Comparison of ENCODE assay signal across 10 cellular contexts in genomic region chr2:148876589-148877402, GRCh38. TPM values are rescaled to one million over a fixed set of nuclear protein-coding genes. Genes with fewer than 3 reads are reported as not detected.
DNase-seq lines count a peak whose midpoint lies in the region; ATAC-seq and TF ChIP-seq lines count a peak whose summit lies in the region.
"Had no signal": no experiment of that assay in that cellular context is flagged by ENCODE, and none has a peak within 500 bp of the region (broad histone marks: within the 10 kb centered on the region; RNA-seq: fewer than 3 reads in every experiment).

No MANE protein-coding gene starts in this region.

- CTCF ChIA-PET in A673 (lab: Charles Lee): no interaction called here

- peaks cover 7% of the 10 kb centered on the region for H3K4me1 ChIP-seq in A673 (ENCODE audit: insufficient read depth, low read length, poor library complexity, severe bottlenecking)

- no peaks in the 10 kb centered on the region for H3K9me3 Mint-ChIP-seq in progenitor cell of endocrine pancreas (ENCODE audit: low read depth)

- peaks cover 37% of the 10 kb centered on the region for H3K27me3 ChIP-seq in A673 (replicated peaks; ENCODE audit: insufficient read depth, low read depth, low read length, poor library complexity)

- H3K36me3 Mint-ChIP-seq in progenitor cell of endocrine pancreas (ENCODE audit: insufficient read depth): peaks cover 6% of the 10 kb centered on the region

- H3K27ac Mint-ChIP-seq in progenitor cell of endocrine pancreas: peak overlapping the region; percentile 91

- peaks cover 10% of the 10 kb centered on the region for H3K4me1 Mint-ChIP-seq in progenitor cell of endocrine pancreas (ENCODE audit: low read depth)

- TF ChIP-seq CTCF in progenitor cell of endocrine pancreas (IDR thresholded peaks at IDR 0.05; ENCODE audit: unreplicated experiment): no peak
- no peak for TF ChIP-seq CTCF in A673 (conservative IDR thresholded peaks at IDR 0.05; ENCODE audit: low read depth, low read length)

- intact Hi-C loops in A673 (cut with micrococcal nuclease; ENCODE audit: unreplicated experiment): no loop called here

- peaks cover 22% of the 10 kb centered on the region for H3K27me3 Mint-ChIP-seq in progenitor cell of endocrine pancreas

- H3K4me3 ChIP-seq in A673 (ENCODE audit: low read depth, low read length, poor library complexity, severe bottlenecking): no peak overlapping the region

- BruUV-seq in A673 (replicated peaks; lab: Mats Ljungman, UMichigan): no TSS peak

- peak; percentile 38 for ATAC-seq in GM18868 (IDR thresholded peaks at IDR 0.05; ENCODE audit: unreplicated experiment)
- ATAC-seq: left lung had no signal

- DNase-seq in NCI-H2107 treated with DMSO at 0.1 percent for 48 hours (lab: John Stamatoyannopoulos, UW; ENCODE audit: unreplicated experiment) (peak; percentile 71), glomerular visceral epithelial cell (ENCODE audit: extremely low spot score) (peak; percentile 17), progenitor cell of endocrine pancreas (ENCODE audit: low spot score, unreplicated experiment) (peak; percentile 24), 8988T (no peak), dedifferentiated amniotic fluid mesenchymal stem cell (ENCODE audit: extremely low spot score) (no peak), A673 (ENCODE audit: low spot score) (no peak)
- DNase-seq in activated CD8-positive, alpha-beta memory T cell treated with anti-CD3 and anti-CD28 coated beads, Interleukin-2, amount 50 U/mL, for 48 hours: peak; percentile 64

- H3K36me3 ChIP-seq in A673 (ENCODE audit: insufficient read depth, low read length, poor library complexity, severe bottlenecking): no peaks in the 10 kb centered on the region
- H3K36me3 ChIP-seq: left lung had no signal

- POLR2A ChIA-PET in A673 (lab: Charles Lee; ENCODE audit: low non-redundant PET): no interaction called here

- H3K27ac ChIP-seq in A673 (ENCODE audit: low read depth, low read length, poor library complexity, severe bottlenecking): no peak overlapping the region
- H3K27ac ChIP-seq: KMS-11, left lung had no signal

- H3K4me3 Mint-ChIP-seq in progenitor cell of endocrine pancreas (ENCODE audit: low read depth): peak overlapping the region; percentile 83

- H3K9me3 ChIP-seq in A673 (ENCODE audit: low read depth, low read length, poor library complexity, severe bottlenecking): no peaks in the 10 kb centered on the region
- H3K9me3 ChIP-seq: left lung had no signal

RNA-seq across cellular contexts. Expression of gene KIF5C, which starts 1.8 kb away (rescaled TPM):
- 26.8 and 27.3 TPM in 2 replicates for total RNA-seq in progenitor cell of endocrine pancreas
- total RNA-seq in A673 (2021): 0.58 and 0.74 TPM in 2 replicates

Comparison
In these comparisons a context has a peak if more than half of its experiments do, and no peak if none do; other contexts are left out.
1. DNase-seq: peak in NCI-H2107 treated with DMSO at 0.1 percent for 48 hours (single experiment), activated CD8-positive, alpha-beta memory T cell treated with anti-CD3 and anti-CD28 coated beads, Interleukin-2, amount 50 U/mL, for 48 hours (single experiment), glomerular visceral epithelial cell (single experiment) and progenitor cell of endocrine pancreas (single experiment); none in 8988T (single experiment), dedifferentiated amniotic fluid mesenchymal stem cell (single experiment) and A673 (single experiment).
2. RNA of gene KIF5C, which starts 1.8 kb away (total RNA-seq): 26.8 to 27.3 TPM in progenitor cell of endocrine pancreas; 0.58 to 0.74 TPM in A673; every median in the first group is over 10 times any median in the second.